Comparison of ENCODE assay signal across 9 cellular contexts in the genomic region with DNA sequence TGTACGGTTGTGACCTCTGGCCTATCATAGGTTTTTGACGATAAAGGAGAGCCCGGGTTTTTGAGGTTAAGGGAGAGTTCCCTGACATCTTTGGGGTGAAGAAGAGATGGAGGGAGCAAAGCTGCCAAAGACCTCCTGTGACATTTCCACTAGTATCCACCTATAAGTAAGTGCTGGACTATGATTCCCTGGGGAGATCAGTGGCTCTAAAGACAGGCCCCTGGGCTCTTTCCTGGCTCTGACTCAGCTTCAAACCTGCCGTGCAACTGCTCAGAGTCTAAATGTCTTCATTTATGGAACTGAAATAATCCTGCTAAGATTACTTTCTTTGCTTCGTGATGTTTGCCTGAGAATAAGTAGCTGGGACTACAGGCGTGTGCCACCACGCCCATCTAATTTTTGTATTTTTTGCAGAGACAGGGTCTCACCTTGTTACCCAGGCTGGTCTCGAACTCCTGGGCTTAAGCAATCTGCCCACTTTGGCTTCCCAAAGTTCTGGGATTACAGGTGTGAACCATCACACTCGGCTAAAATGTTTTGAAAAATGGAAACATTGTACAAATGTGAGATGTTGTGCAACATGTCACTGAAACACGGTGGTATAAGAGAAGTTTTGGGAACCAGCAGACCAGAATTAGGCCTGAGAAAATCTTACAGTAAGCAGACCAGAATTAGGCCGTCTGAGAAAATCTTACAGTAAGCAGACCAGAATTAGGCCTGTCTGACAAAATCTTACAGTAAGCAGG. TPM values are rescaled to one million over a fixed set of nuclear protein-coding genes. Genes with fewer than 3 reads are reported as not detected.
DNase-seq lines count a peak whose midpoint lies in the region; ATAC-seq, FAIRE-seq and TF ChIP-seq lines count a peak whose summit lies in the region.
"Had no signal": no experiment of that assay in that cellular context is flagged by ENCODE, and none has a peak within 500 bp of the region (broad histone marks: within the 10 kb centered on the region; RNA-seq: fewer than 3 reads in every experiment).

No MANE protein-coding gene starts in this region.

- BruUV-seq in PC-3 (replicated peaks; lab: Mats Ljungman, UMichigan), result no TSS peak

- intact Hi-C loops in PC-3 (cut with micrococcal nuclease), result no loop called here

- TF ChIP-seq CTCF in PC-3 (conservative IDR thresholded peaks at IDR 0.05; ENCODE audit: low read depth, low read length), result no peak

- peak overlapping the region; percentile 73 for H3K4me3 Mint-ChIP-seq in activated CD4-positive, alpha-beta T cell treated with anti-CD3 and anti-CD28 coated beads, Interleukin-2, amount 10 ng/mL, durations not matched to agents 7 days and 5 days

- H4K20me1 ChIP-seq in PC-3 (ENCODE audit: low read length), result no peaks in the 10 kb centered on the region

- H3K27me3 ChIP-seq in PC-3 (ENCODE audit: low read length) (no peaks in the 10 kb centered on the region), esophagus (ENCODE audit: control insufficient read depth in 1 of 2, insufficient read depth in 2 of 2, low read length in 2 of 2) (no peaks in the 10 kb centered on the region), small intestine (ENCODE audit: control insufficient read depth in 2 of 2, insufficient read depth in 2 of 2, low read length in 2 of 2) (no peaks in the 10 kb centered on the region)

- H3K4me1 ChIP-seq in PC-3 (ENCODE audit: insufficient read depth, low read length), result peaks cover 19% of the 10 kb centered on the region
- H3K4me1 ChIP-seq in esophagus (ENCODE audit: control insufficient read depth in 2 of 2, insufficient read depth in 2 of 2, low read length in 1 of 2), result peaks cover 0 to 5% of the 10 kb centered on the region in 2 donors
- H3K4me1 ChIP-seq in small intestine (ENCODE audit: control insufficient read depth in 2 of 2, insufficient read depth in 1 of 2, low read depth in 1 of 2, low read length in 1 of 2), result no peaks in the 10 kb centered on the region

- H3K27me3 Mint-ChIP-seq in activated CD4-positive, alpha-beta T cell treated with anti-CD3 and anti-CD28 coated beads, Interleukin-2, amount 10 ng/mL, durations not matched to agents 7 days and 5 days, result no peaks in the 10 kb centered on the region

- ATAC-seq in PC-3 (no peak), HG03460 (IDR thresholded peaks at IDR 0.05; ENCODE audit: unreplicated experiment) (no peak), GM21825 (IDR thresholded peaks at IDR 0.05; ENCODE audit: unreplicated experiment) (no peak), GM18861 (IDR thresholded peaks at IDR 0.05; ENCODE audit: unreplicated experiment) (no peak)

- FAIRE-seq in small intestine (lab: Jason Lieb, UNC), result no peak

- H3K27ac Mint-ChIP-seq in activated CD4-positive, alpha-beta T cell treated with anti-CD3 and anti-CD28 coated beads, Interleukin-2, amount 10 ng/mL, durations not matched to agents 7 days and 5 days, result peak overlapping the region; percentile 95

- peaks cover 33% of the 10 kb centered on the region for H3K4me1 Mint-ChIP-seq in activated CD4-positive, alpha-beta T cell treated with anti-CD3 and anti-CD28 coated beads, Interleukin-2, amount 10 ng/mL, durations not matched to agents 7 days and 5 days

- CTCF ChIA-PET in activated CD4-positive, alpha-beta T cell treated with anti-CD3 and anti-CD28 coated beads, Interleukin-2, amount 10 ng/mL, durations not matched to agents 7 days and 5 days (lab: Charles Lee), result interaction anchor here (1.1 kb wide), 1 partner anchor 9 kb away, joined by 3 read pairs; no protein-coding TSS in a partner anchor
- CTCF ChIA-PET in PC-3 (lab: Charles Lee), result no interaction called here

- H3K36me3 ChIP-seq in PC-3 (ENCODE audit: low read depth, low read length) (no peaks in the 10 kb centered on the region), esophagus (ENCODE audit: control insufficient read depth in 2 of 2, insufficient read depth in 2 of 2, low read length in 1 of 2) (no peaks in the 10 kb centered on the region), small intestine (ENCODE audit: control insufficient read depth in 2 of 2, insufficient read depth in 2 of 2, low read length in 2 of 2) (no peaks in the 10 kb centered on the region)

- DNase-seq in activated CD4-positive, alpha-beta T cell treated with anti-CD3 and anti-CD28 coated beads, Interleukin-2, amount 10 ng/mL, durations not matched to agents 7 days and 5 days, result no peak
- no peak for DNase-seq in activated CD4-positive, alpha-beta T cell treated with anti-CD3 and anti-CD28 coated beads for 1 hour
- peak; percentile 56 for DNase-seq in PC-3
- peak; percentile 42 for DNase-seq in small intestine
- DNase-seq: NCI-H2029 had no signal

- H2AFZ ChIP-seq in PC-3 (ENCODE audit: low read length), result no peak overlapping the region

- H3K4me3 ChIP-seq in PC-3 (ENCODE audit: low read length) (no peak overlapping the region), esophagus (ENCODE audit: low read depth in 1 of 2, low read length in 2 of 2) (no peak overlapping the region), small intestine (ENCODE audit: low read depth in 1 of 2, low read length in 2 of 2) (no peak overlapping the region)

- no peaks in the 10 kb centered on the region for H3K9me3 Mint-ChIP-seq in activated CD4-positive, alpha-beta T cell treated with anti-CD3 and anti-CD28 coated beads, Interleukin-2, amount 10 ng/mL, durations not matched to agents 7 days and 5 days

- H3K9me2 ChIP-seq in PC-3 (replicated peaks; ENCODE audit: low read length), result no peaks in the 10 kb centered on the region

- H3K36me3 Mint-ChIP-seq in activated CD4-positive, alpha-beta T cell treated with anti-CD3 and anti-CD28 coated beads, Interleukin-2, amount 10 ng/mL, durations not matched to agents 7 days and 5 days (ENCODE audit: low read depth), result peaks cover 17% of the 10 kb centered on the region

- no peak overlapping the region; the same call in 1 of the 2 replicates for H3K4me2 ChIP-seq in PC-3 (ENCODE audit: low read length)

- WGBS in esophagus, 2 donors, result 69 to 71% methylated on average over 11 of the region's 11 CpGs
- WGBS in small intestine, 3 donors, result 75 to 81% (median 79%) methylated on average over 11 of the region's 11 CpGs

- no peaks in the 10 kb centered on the region for H3F3A ChIP-seq in PC-3 (ENCODE audit: low read length, unreplicated experiment)

- H3K27ac ChIP-seq in PC-3 (ENCODE audit: low read length) (no peak overlapping the region), esophagus (ENCODE audit: low read depth in 2 of 2, low read length in 1 of 2) (peak overlapping the region; percentile 75 to 83), small intestine (ENCODE audit: low read depth in 1 of 2, low read length in 1 of 2) (peak overlapping the region in 1 of 2 donors; percentile 42)

- H3K79me2 ChIP-seq in PC-3 (ENCODE audit: low read length), result no peaks in the 10 kb centered on the region

- H3K9me3 ChIP-seq in PC-3 (ENCODE audit: low read length) (no peaks in the 10 kb centered on the region), esophagus (ENCODE audit: control insufficient read depth in 2 of 2, insufficient read depth in 1 of 2, low read depth in 1 of 2, low read length in 1 of 2) (no peaks in the 10 kb centered on the region), small intestine (ENCODE audit: control insufficient read depth, low read depth) (no peaks in the 10 kb centered on the region)

- POLR2A ChIA-PET in activated CD4-positive, alpha-beta T cell treated with anti-CD3 and anti-CD28 coated beads, Interleukin-2, amount 10 ng/mL, durations not matched to agents 7 days and 5 days (lab: Charles Lee), result no interaction called here
- POLR2A ChIA-PET in PC-3 (lab: Charles Lee; ENCODE audit: unreplicated experiment), result interaction anchor here (0.6 kb wide), 1 partner anchor 31 kb away, joined by 4 read pairs; no protein-coding TSS in a partner anchor

- no peak overlapping the region for H3K9ac ChIP-seq in PC-3 (ENCODE audit: low read length)

RNA-seq across cellular contexts. Expression of a gene that starts 1.2 kb away (rescaled TPM):
- total RNA-seq in activated CD4-positive, alpha-beta T cell treated with anti-CD3 and anti-CD28 coated beads, Interleukin-2, amount 10 ng/mL, durations not matched to agents 7 days and 5 days, result 10 to 100 TPM; 21.2 to 22.8 TPM
- total RNA-seq in PC-3 (2014; rRNA removed), result 0.44 and 0.46 TPM in 2 replicates
- 1 to 10 TPM; 5.1 to 7.7 TPM for polyA plus RNA-seq in esophagus
- polyA plus RNA-seq in small intestine, result 10 to 100 TPM; 14.1 to 28.6 (median 28.6) TPM

RNA-seq across cellular contexts. Expression of a gene that starts 59.4 kb away (rescaled TPM):
- total RNA-seq in activated CD4-positive, alpha-beta T cell treated with anti-CD3 and anti-CD28 coated beads, Interleukin-2, amount 10 ng/mL, durations not matched to agents 7 days and 5 days, result 1 to 10 TPM; 2.3 to 3.6 TPM
- 14.5 and 22.4 TPM in 2 replicates for total RNA-seq in PC-3 (2014; rRNA removed)
- polyA plus RNA-seq in esophagus (10 to 100 TPM in 1 of 2 donors, 1 to 10 TPM in 1; 8.4 to 14.4 TPM), small intestine (10 to 100 TPM; 10.4 to 23.8 (median 22.4) TPM)

Comparison
In these comparisons a context has a peak if more than half of its experiments do, and no peak if none do; other contexts are left out.
1. DNase-seq: peak in PC-3 (single experiment) and small intestine (single experiment); none in activated CD4-positive, alpha-beta T cell treated with anti-CD3 and anti-CD28 coated beads, Interleukin-2, amount 10 ng/mL, durations not matched to agents 7 days and 5 days (single experiment) and activated CD4-positive, alpha-beta T cell treated with anti-CD3 and anti-CD28 coated beads for 1 hour (single experiment).
2. RNA of a gene that starts 1.2 kb away (total RNA-seq): 21.2 to 22.8 TPM in activated CD4-positive, alpha-beta T cell treated with anti-CD3 and anti-CD28 coated beads, Interleukin-2, amount 10 ng/mL, durations not matched to agents 7 days and 5 days; 0.44 to 0.46 TPM in PC-3; every median in the first group is over 10 times any median in the second.